Comparison of ENCODE assay signal across 8 cellular contexts in the genomic region with DNA sequence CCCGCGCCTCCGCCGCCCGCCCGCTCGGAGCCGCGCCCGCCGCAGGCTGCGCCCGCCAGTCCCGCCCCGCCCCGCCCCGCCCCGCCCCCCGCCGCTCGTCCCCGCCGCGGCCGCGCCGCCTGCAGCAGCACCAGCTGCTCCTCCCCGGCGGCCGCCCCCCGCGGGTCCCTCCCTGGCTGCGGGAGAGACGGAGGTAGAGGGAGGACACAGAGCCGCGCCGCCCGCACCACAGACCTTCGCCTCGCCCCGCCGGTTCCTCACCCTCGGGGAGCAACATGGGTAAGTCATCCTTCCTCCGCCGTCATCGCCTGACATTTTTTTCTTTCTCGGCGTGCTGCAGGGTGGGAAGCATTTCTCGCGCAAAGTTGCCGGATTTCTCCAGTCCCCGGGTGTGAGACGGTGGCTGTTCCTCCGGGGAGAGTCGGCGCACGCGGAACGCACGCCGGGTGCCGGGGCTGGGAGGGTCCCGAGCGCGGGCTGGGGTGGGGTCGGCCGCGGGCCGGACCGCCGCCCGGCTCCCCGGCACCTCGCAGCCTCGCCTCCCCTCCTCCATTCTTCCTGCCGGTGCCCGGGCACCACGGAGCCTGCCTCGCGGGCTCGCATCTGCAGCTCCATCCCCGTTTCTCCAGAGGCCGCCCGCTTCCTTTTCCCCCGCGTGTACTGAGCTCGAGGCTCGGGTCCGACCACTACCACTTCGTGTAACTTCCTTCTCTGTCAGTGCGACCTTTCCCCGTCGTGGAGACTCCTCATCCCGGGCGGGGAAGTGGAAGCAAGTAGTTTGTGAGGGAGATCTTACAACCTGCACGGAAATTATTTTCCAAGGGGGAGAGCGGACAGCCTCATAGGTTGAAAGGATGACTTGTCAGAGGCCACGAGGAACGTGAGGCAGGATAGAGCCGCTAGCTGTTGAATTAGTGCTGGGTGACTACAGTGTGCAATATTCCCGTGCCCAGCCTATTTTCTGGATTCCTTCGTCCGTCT. TPM values are rescaled to one million over a fixed set of nuclear protein-coding genes. Genes with fewer than 3 reads are reported as not detected.
DNase-seq lines count a peak whose midpoint lies in the region; ATAC-seq and TF ChIP-seq lines count a peak whose summit lies in the region.

A gene with protein sequence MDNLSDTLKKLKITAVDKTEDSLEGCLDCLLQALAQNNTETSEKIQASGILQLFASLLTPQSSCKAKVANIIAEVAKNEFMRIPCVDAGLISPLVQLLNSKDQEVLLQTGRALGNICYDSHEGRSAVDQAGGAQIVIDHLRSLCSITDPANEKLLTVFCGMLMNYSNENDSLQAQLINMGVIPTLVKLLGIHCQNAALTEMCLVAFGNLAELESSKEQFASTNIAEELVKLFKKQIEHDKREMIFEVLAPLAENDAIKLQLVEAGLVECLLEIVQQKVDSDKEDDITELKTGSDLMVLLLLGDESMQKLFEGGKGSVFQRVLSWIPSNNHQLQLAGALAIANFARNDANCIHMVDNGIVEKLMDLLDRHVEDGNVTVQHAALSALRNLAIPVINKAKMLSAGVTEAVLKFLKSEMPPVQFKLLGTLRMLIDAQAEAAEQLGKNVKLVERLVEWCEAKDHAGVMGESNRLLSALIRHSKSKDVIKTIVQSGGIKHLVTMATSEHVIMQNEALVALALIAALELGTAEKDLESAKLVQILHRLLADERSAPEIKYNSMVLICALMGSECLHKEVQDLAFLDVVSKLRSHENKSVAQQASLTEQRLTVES (plus strand): TSS at position 94 of the 981 bp plus-strand sequence. CDS start 182 bp downstream, at position 276.

- in situ Hi-C loops in ACHN (cut with HindIII; ENCODE audit: low pct_ligation_motif_present, low pct_unique_long_range_greater_than_20kb, low sequenced_read_pairs), result no loop called here

- H3K36me3 ChIP-seq in mucosa of descending colon (ENCODE audit: low read depth), result no peaks in the 10 kb centered on the region

- DNase-seq in ACHN (peak; percentile 67), NCI-H460 (ENCODE audit: extremely low read depth, low read depth) (no peak), epithelial cell of proximal tubule (ENCODE audit: low read depth) (no peak), mucosa of descending colon (peak in 2 of 3 donors; percentile 55 to 75)
- peak in 2 of 3 experiments; percentile 33 for DNase-seq in activated CD8-positive, alpha-beta memory T cell treated with anti-CD3 and anti-CD28 coated beads for 48 hours (ENCODE audit: low read depth in 2 of 3, low spot score in 2 of 3)
- peak; percentile 7 for DNase-seq in stimulated activated CD8-positive, alpha-beta memory T cell treated with anti-CD3 and anti-CD28 coated beads, Interleukin-7, amount 100 ng/mL, for 24 hours (ENCODE audit: low read depth)

- H3K9me3 ChIP-seq in mucosa of descending colon, result no peaks in the 10 kb centered on the region

- ATAC-seq in GM18858 (IDR thresholded peaks at IDR 0.05; ENCODE audit: unreplicated experiment), result peak; percentile 1
- ATAC-seq in HG03097 (IDR thresholded peaks at IDR 0.05; ENCODE audit: low FRiP score, unreplicated experiment), result peak; percentile 13
- ATAC-seq in mucosa of descending colon, result peak; percentile 24

- H3K4me1 ChIP-seq in mucosa of descending colon (ENCODE audit: low read depth), result peaks cover 15% of the 10 kb centered on the region

- no peak for TF ChIP-seq CTCF in epithelial cell of proximal tubule (conservative IDR thresholded peaks at IDR 0.05; ENCODE audit: low read depth, low read length)
- no peak for TF ChIP-seq CTCF in mucosa of descending colon (IDR thresholded peaks at IDR 0.05)

- intact Hi-C loops in mucosa of descending colon (cut with DNase I, micrococcal nuclease), result loop anchor here in 1 of 2 donors (10.0 kb wide), 1 partner anchor 117 kb away; a partner anchor contains a TSS

- H3K4me3 ChIP-seq in epithelial cell of proximal tubule (ENCODE audit: low read depth, low read length) (peak within 1 kb of the TSS; percentile 87), mucosa of descending colon (peak within 1 kb of the TSS; percentile 53)

RNA-seq across cellular contexts. Expression of the gene that starts here (rescaled TPM):
- total RNA-seq in NCI-H460 (2014; rRNA removed; shearing (Covaris generic)), result 31.2 and 37.2 TPM in 2 replicates
- 28.0 and 36.8 TPM in 2 replicates for polyA plus RNA-seq in NCI-H460 (2014; cell fraction: nucleus; rRNA removed)
- total RNA-seq in epithelial cell of proximal tubule (32.4 and 44.5 TPM in 2 replicates), mucosa of descending colon (10 to 100 TPM; 28.4 to 37.5 (median 33.3) TPM)

Comparison
In these comparisons a context has a peak if more than half of its experiments do, and no peak if none do; other contexts are left out.
1. DNase-seq: peak in ACHN (single experiment), activated CD8-positive, alpha-beta memory T cell treated with anti-CD3 and anti-CD28 coated beads for 48 hours (2 of 3), mucosa of descending colon (2 of 3) and stimulated activated CD8-positive, alpha-beta memory T cell treated with anti-CD3 and anti-CD28 coated beads, Interleukin-7, amount 100 ng/mL, for 24 hours (single experiment); none in NCI-H460 (single experiment) and epithelial cell of proximal tubule (single experiment).
2. Peak in every context shown above with its lines, with median percentiles within 50 percentile points of each other: ATAC-seq.